Comparison of ENCODE assay signal across 8 cellular contexts in genomic region chr11:57335023-57335342, GRCh38. TPM values are rescaled to one million over a fixed set of nuclear protein-coding genes. Genes with fewer than 3 reads are reported as not detected.
A peak's percentile ranks its signal among the peaks of the same experiment; 100 is the strongest.
DNase-seq lines count a peak whose midpoint lies in the region; ATAC-seq, FAIRE-seq and TF ChIP-seq lines count a peak whose summit lies in the region.

No MANE protein-coding gene starts in this region.

- peak overlapping the region; percentile 89 to 98 (median 92) for H3K4me3 Mint-ChIP-seq in CD4-positive, CD25-positive, alpha-beta regulatory T cell
- peak overlapping the region; percentile 91 to 98 (median 94) for H3K4me3 Mint-ChIP-seq in naive thymus-derived CD4-positive, alpha-beta T cell

- no peak for ATAC-seq in CD4-positive, CD25-positive, alpha-beta regulatory T cell (ENCODE audit: low read depth in 2 of 2)
- ATAC-seq in HG03378 (IDR thresholded peaks at IDR 0.05; ENCODE audit: unreplicated experiment), result peak; percentile 5
- no peak for ATAC-seq in naive thymus-derived CD4-positive, alpha-beta T cell

- H3K4me1 ChIP-seq in CD4-positive, CD25-positive, alpha-beta regulatory T cell (ENCODE audit: control insufficient read depth, insufficient read depth, low read length, poor library complexity, severe bottlenecking), result peaks cover 17% of the 10 kb centered on the region
- peaks cover 15 to 19% of the 10 kb centered on the region in 2 donors for H3K4me1 ChIP-seq in naive thymus-derived CD4-positive, alpha-beta T cell (ENCODE audit: control insufficient read depth in 2 of 2, insufficient read depth in 2 of 2, low read length in 2 of 2)

- H3K9me3 Mint-ChIP-seq in CD4-positive, CD25-positive, alpha-beta regulatory T cell, result no peaks in the 10 kb centered on the region
- no peaks in the 10 kb centered on the region for H3K9me3 Mint-ChIP-seq in naive thymus-derived CD4-positive, alpha-beta T cell

- H3K27ac Mint-ChIP-seq in CD4-positive, CD25-positive, alpha-beta regulatory T cell, result peak overlapping the region; percentile 96 to 98 (median 96)
- peak overlapping the region; percentile 91 to 100 (median 96) for H3K27ac Mint-ChIP-seq in naive thymus-derived CD4-positive, alpha-beta T cell

- TF ChIP-seq CTCF in D721Med (IDR thresholded peaks at IDR 0.05; ENCODE audit: insufficient read depth, missing control alignments), result no peak

- intact Hi-C loops in naive thymus-derived CD4-positive, alpha-beta T cell (cut with micrococcal nuclease), result loop anchor here (1.0 to 5.0 kb wide), 11 partner anchors 10 to 1243 kb away; partner anchors contain the start of genes CLP1 (in 2 of the 2), SELENOH (in 2 of the 2), TIMM10 (in 2 of the 2) and LPXN (in 1 of the 2)

- no peaks in the 10 kb centered on the region for H3K27me3 ChIP-seq in CD4-positive, CD25-positive, alpha-beta regulatory T cell (ENCODE audit: control insufficient read depth, insufficient read depth, low read length)
- H3K27me3 ChIP-seq in naive thymus-derived CD4-positive, alpha-beta T cell (ENCODE audit: control insufficient read depth in 2 of 2, insufficient read depth in 2 of 2, low read length in 2 of 2), result no peaks in the 10 kb centered on the region

- peaks cover 11% of the 10 kb centered on the region for H3K27me3 Mint-ChIP-seq in CD4-positive, CD25-positive, alpha-beta regulatory T cell
- H3K27me3 Mint-ChIP-seq in naive thymus-derived CD4-positive, alpha-beta T cell, result peaks cover 0 to 2% (median 0%) of the 10 kb centered on the region in 5 donors

- POLR2A ChIA-PET in naive thymus-derived CD4-positive, alpha-beta T cell (lab: Charles Lee), result interaction anchor here (0.8 to 6.0 kb wide), 3 partner anchors 10 to 407 kb away, joined by 3 to 94 read pairs (median 4); partner anchors contain the start of genes SELENOH and TNKS1BP1

- H3K4me3 ChIP-seq in CD4-positive, CD25-positive, alpha-beta regulatory T cell (ENCODE audit: low read depth, low read length), result peak overlapping the region; percentile 81
- H3K4me3 ChIP-seq in naive thymus-derived CD4-positive, alpha-beta T cell (ENCODE audit: low read length), result peak overlapping the region; percentile 77

- FAIRE-seq in D721Med (lab: Jason Lieb, UNC), result no peak

- H3K4me1 Mint-ChIP-seq in CD4-positive, CD25-positive, alpha-beta regulatory T cell, result peaks cover 4 to 39% (median 28%) of the 10 kb centered on the region in 4 donors
- H3K4me1 Mint-ChIP-seq in naive thymus-derived CD4-positive, alpha-beta T cell, result peaks cover 18 to 47% (median 35%) of the 10 kb centered on the region in 7 donors

- CTCF ChIA-PET in naive thymus-derived CD4-positive, alpha-beta T cell (lab: Charles Lee), result interaction anchor here (1.2 to 2.0 kb wide), 2 partner anchors 11 to 191 kb away, joined by 4 read pairs; no protein-coding TSS in a partner anchor

- peaks cover 24% of the 10 kb centered on the region for H3K36me3 Mint-ChIP-seq in CD4-positive, CD25-positive, alpha-beta regulatory T cell
- peaks cover 5 to 25% (median 17%) of the 10 kb centered on the region in 5 donors for H3K36me3 Mint-ChIP-seq in naive thymus-derived CD4-positive, alpha-beta T cell

- peaks cover 36% of the 10 kb centered on the region for H3K36me3 ChIP-seq in CD4-positive, CD25-positive, alpha-beta regulatory T cell (ENCODE audit: control insufficient read depth, insufficient read depth, low read length)
- H3K36me3 ChIP-seq in naive thymus-derived CD4-positive, alpha-beta T cell (ENCODE audit: control insufficient read depth in 2 of 3, insufficient read depth in 3 of 3, low read length in 3 of 3), result peaks cover 14 to 34% (median 21%) of the 10 kb centered on the region in 3 experiments

- peak overlapping the region; percentile 86 for H3K27ac ChIP-seq in CD4-positive, CD25-positive, alpha-beta regulatory T cell (ENCODE audit: insufficient read depth, low read length, poor library complexity, severe bottlenecking)
- H3K27ac ChIP-seq in caudate nucleus (ENCODE audit: low read depth, low read length), result peak overlapping the region; percentile 69
- H3K27ac ChIP-seq in naive thymus-derived CD4-positive, alpha-beta T cell (ENCODE audit: low read depth, low read length), result peak overlapping the region; percentile 91

- DNase-seq in CD4-positive, CD25-positive, alpha-beta regulatory T cell, result peak in 1 of 3 donors; percentile 15
- DNase-seq in caudate nucleus (lab: John Stamatoyannopoulos, UW) (peak in 1 of 61 donors; percentile 24), cerebellar cortex (ENCODE audit: low spot score) (no peak), D721Med (ENCODE audit: insufficient read length, low spot score) (no peak), hypothalamus (lab: John Stamatoyannopoulos, UW) (no peak), ureter (ENCODE audit: low spot score) (no peak)
- no peak for DNase-seq in naive thymus-derived CD4-positive, alpha-beta T cell

- no peaks in the 10 kb centered on the region for H3K9me3 ChIP-seq in CD4-positive, CD25-positive, alpha-beta regulatory T cell (ENCODE audit: control insufficient read depth in 2 of 2, low read length in 2 of 2)
- no peaks in the 10 kb centered on the region for H3K9me3 ChIP-seq in naive thymus-derived CD4-positive, alpha-beta T cell (ENCODE audit: control insufficient read depth in 2 of 3, low read length in 3 of 3)

RNA-seq across cellular contexts. Expression of gene SSRP1, which starts 0.7 kb away (rescaled TPM):
- 54.6 TPM for total RNA-seq in CD4-positive, CD25-positive, alpha-beta regulatory T cell
- polyA plus RNA-seq in CD4-positive, CD25-positive, alpha-beta regulatory T cell, result 10 to 100 TPM; 20.5 to 29.5 (median 27.2) TPM
- total RNA-seq in naive thymus-derived CD4-positive, alpha-beta T cell, result 100 to 1,000 TPM in 1 of 5 experiments, 10 to 100 TPM in 4; 46.9 to 146 (median 70.1) TPM
- 10 to 100 TPM; 34.3 to 48.9 TPM for polyA plus RNA-seq in naive thymus-derived CD4-positive, alpha-beta T cell
- 103 TPM for total RNA-seq in ureter

RNA-seq across cellular contexts. Expression of gene P2RX3, which starts 3.2 kb away (rescaled TPM):
- total RNA-seq in CD4-positive, CD25-positive, alpha-beta regulatory T cell, result not detected
- not detected for polyA plus RNA-seq in CD4-positive, CD25-positive, alpha-beta regulatory T cell
- not detected for total RNA-seq in naive thymus-derived CD4-positive, alpha-beta T cell
- not detected for polyA plus RNA-seq in naive thymus-derived CD4-positive, alpha-beta T cell
- total RNA-seq in ureter, result 0.99 TPM

RNA-seq across cellular contexts. Expression of gene TNKS1BP1, which starts 10.2 kb away (rescaled TPM):
- 16.3 TPM for total RNA-seq in CD4-positive, CD25-positive, alpha-beta regulatory T cell
- 1 to 10 TPM; 1.5 to 4.5 (median 2.0) TPM for polyA plus RNA-seq in CD4-positive, CD25-positive, alpha-beta regulatory T cell
- total RNA-seq in naive thymus-derived CD4-positive, alpha-beta T cell, result 10 to 100 TPM; 11.2 to 22.0 (median 15.9) TPM
- polyA plus RNA-seq in naive thymus-derived CD4-positive, alpha-beta T cell, result 1 to 10 TPM; 2.8 to 7.5 TPM
- 338 TPM for total RNA-seq in ureter

RNA-seq across cellular contexts. Expression of gene PRG3, which starts 46.0 kb away (rescaled TPM):
- not detected for total RNA-seq in CD4-positive, CD25-positive, alpha-beta regulatory T cell
- polyA plus RNA-seq in CD4-positive, CD25-positive, alpha-beta regulatory T cell, result not detected
- not detected for total RNA-seq in naive thymus-derived CD4-positive, alpha-beta T cell
- polyA plus RNA-seq in naive thymus-derived CD4-positive, alpha-beta T cell, result not detected
- not detected for total RNA-seq in ureter

RNA-seq across cellular contexts. Expression of gene PRG2, which starts 55.5 kb away (rescaled TPM):
- not detected for total RNA-seq in CD4-positive, CD25-positive, alpha-beta regulatory T cell
- under 1 TPM in 1 of 4 donors, not detected in 3; 0.13 TPM for polyA plus RNA-seq in CD4-positive, CD25-positive, alpha-beta regulatory T cell
- total RNA-seq in naive thymus-derived CD4-positive, alpha-beta T cell, result 1 to 10 TPM in 1 of 5 experiments, under 1 TPM in 2, not detected in 2; 0.44 to 1.7 (median 0.48) TPM
- not detected for polyA plus RNA-seq in naive thymus-derived CD4-positive, alpha-beta T cell
- 0.55 TPM for total RNA-seq in ureter

Comparison
In these comparisons a context has a peak if more than half of its experiments do, and no peak if none do; other contexts are left out.
1. RNA of gene TNKS1BP1, which starts 10.2 kb away (total RNA-seq): 338 TPM in ureter (single experiment); 16.3 TPM in CD4-positive, CD25-positive, alpha-beta regulatory T cell (single experiment) and 11.2 to 22.0 TPM in naive thymus-derived CD4-positive, alpha-beta T cell; every median in the first group is over 10 times any median in the second.
2. Peak in every context shown above with its lines, with median percentiles within 50 percentile points of each other: H3K27ac ChIP-seq.